In genomic region chr17:59165933-59166342, GRCh38 we compare ENCODE assay signal across 1 cellular context.
TF ChIP-seq lines count a peak whose summit lies in the region.

No MANE protein-coding gene starts in this region.

TF ChIP-seq in HepG2, 621 proteins besides CTCF, POLR2A, EP300 and RAD21 (continued from another document):
- peak; percentile 38; the same call in 1 of the 2 replicates for TF ChIP-seq SMC3 (IDR thresholded peaks at IDR 0.05; ENCODE audit: low read length)
- no peak for TF ChIP-seq ZNF75D (CRISPR knock-in tag; IDR thresholded peaks at IDR 0.05; ENCODE audit: borderline replicate concordance)
- peak; percentile 46 for TF ChIP-seq STAG1 (CRISPR knock-in tag; IDR thresholded peaks at IDR 0.05)
